Comparison of ENCODE assay signal across 20 cellular contexts in genomic region chr18:30814446-30814845, GRCh38.
DNase-seq lines count a peak whose midpoint lies in the region; ATAC-seq, FAIRE-seq and TF ChIP-seq lines count a peak whose summit lies in the region.
"Had no signal": no experiment of that assay in that cellular context is flagged by ENCODE, and none has a peak within 500 bp of the region (broad histone marks: within the 10 kb centered on the region; RNA-seq: fewer than 3 reads in every experiment).

No MANE protein-coding gene starts in this region.

- POLR2A ChIA-PET in endothelial cell of umbilical vein (lab: Charles Lee) = no interaction called here

- no peaks in the 10 kb centered on the region for H3F3A ChIP-seq in MM.1S (ENCODE audit: insufficient read depth, low read length)

- H3K27ac Mint-ChIP-seq in nephron progenitor cell = peak overlapping the region; percentile 73
- H3K27ac Mint-ChIP-seq: CD4-positive, alpha-beta T cell; H9; IgD-negative memory B cell had no signal

- no peaks in the 10 kb centered on the region for H3K9me2 ChIP-seq in MM.1S (replicated peaks; ENCODE audit: insufficient read depth, low read length)

- no peak for TF ChIP-seq POLR2A in endothelial cell of umbilical vein (IDR thresholded peaks at IDR 0.05; ENCODE audit: low read depth, low read length)

- no peaks in the 10 kb centered on the region for H3K9me3 ChIP-seq in right atrium auricular region
- no peaks in the 10 kb centered on the region for H3K9me3 ChIP-seq in endothelial cell of umbilical vein (replicated peaks; ENCODE audit: control insufficient read depth, insufficient read depth, low read length)
- H3K9me3 ChIP-seq in MM.1S (replicated peaks; ENCODE audit: insufficient read depth, low read length) = no peaks in the 10 kb centered on the region
- H3K9me3 ChIP-seq: A549, Caco-2 had no signal

- dilution Hi-C loops in endothelial cell of umbilical vein (cut with MboI; ENCODE audit: extremely low pct_ligation_motif_present, low sequenced_read_pairs) = no loop called here

- FAIRE-seq in endothelial cell of umbilical vein (lab: Jason Lieb, UNC) = no peak
- FAIRE-seq: A549, GM12878, HTR-8/SVneo had no signal

- DNase-seq in left ventricle myocardium superior = no peak
- no peak for DNase-seq in right atrium auricular region (ENCODE audit: low spot score)
- peak; percentile 40 for DNase-seq in endothelial cell of umbilical vein (ENCODE audit: low read depth, low spot score)
- no peak for DNase-seq in nephron progenitor cell
- no peak for DNase-seq in NCI-H2171 (lab: John Stamatoyannopoulos, UW)
- DNase-seq in MM.1S = no peak
- DNase-seq in activated T-cell treated with anti-CD3 and anti-CD28 coated beads for 4 hours = no peak
- DNase-seq: AML-193; Caco-2; CD4-positive, alpha-beta T cell; DND-41; EL; GOT3; H9 had no signal

- peaks cover 14% of the 10 kb centered on the region for H3K9me3 Mint-ChIP-seq in nephron progenitor cell

- H3K27ac ChIP-seq in right atrium auricular region (no peak overlapping the region), endothelial cell of umbilical vein (ENCODE audit: insufficient read depth, low read depth, low read length) (no peak overlapping the region), MM.1S (ENCODE audit: low read length) (no peak overlapping the region)
- H3K27ac ChIP-seq: 22Rv1, A549, C4-2B had no signal

- no peaks in the 10 kb centered on the region for H3K79me2 ChIP-seq in endothelial cell of umbilical vein (ENCODE audit: control insufficient read depth, insufficient read depth, low read length)
- H3K79me2 ChIP-seq in MM.1S (ENCODE audit: low read length) = no peaks in the 10 kb centered on the region

- H3K36me3 ChIP-seq in right atrium auricular region (no peaks in the 10 kb centered on the region), endothelial cell of umbilical vein (ENCODE audit: control insufficient read depth in 2 of 2, extremely low read depth in 1 of 2, insufficient read depth in 2 of 2, low read length in 2 of 2) (no peaks in the 10 kb centered on the region), MM.1S (replicated peaks; ENCODE audit: insufficient read depth, low read length) (no peaks in the 10 kb centered on the region)

- H3K4me1 Mint-ChIP-seq in nephron progenitor cell = peaks cover 22% of the 10 kb centered on the region
- H3K4me1 Mint-ChIP-seq: H9, IgD-negative memory B cell had no signal

- no peaks in the 10 kb centered on the region for H3K9me1 ChIP-seq in endothelial cell of umbilical vein (replicated peaks; ENCODE audit: control insufficient read depth, extremely low read depth, insufficient read depth, low read length)

- H4K20me1 ChIP-seq in endothelial cell of umbilical vein (replicated peaks; ENCODE audit: control insufficient read depth, extremely low read depth, insufficient read depth, low read length) (no peaks in the 10 kb centered on the region), MM.1S (ENCODE audit: insufficient read depth, low read length) (no peaks in the 10 kb centered on the region)

- no TSS peak for BruUV-seq in endothelial cell of umbilical vein (replicated peaks; lab: Mats Ljungman, UMichigan)

- no peak overlapping the region for H3K4me2 ChIP-seq in endothelial cell of umbilical vein (ENCODE audit: insufficient read depth, low read length)
- no peak overlapping the region for H3K4me2 ChIP-seq in MM.1S (ENCODE audit: low read depth, low read length)
- H3K4me2 ChIP-seq: A549 had no signal

- H2AFZ ChIP-seq in endothelial cell of umbilical vein (ENCODE audit: low read depth, low read length) (no peak overlapping the region), MM.1S (ENCODE audit: low read length) (no peak overlapping the region)

- intact Hi-C loops in left ventricle myocardium superior (cut with micrococcal nuclease) (no loop called here), endothelial cell of umbilical vein (cut with micrococcal nuclease) (no loop called here)

- H3K36me3 Mint-ChIP-seq in nephron progenitor cell (ENCODE audit: low read depth) = peaks cover 14% of the 10 kb centered on the region
- H3K36me3 Mint-ChIP-seq: IgD-negative memory B cell had no signal

- H3K27me3 ChIP-seq in right atrium auricular region (no peaks in the 10 kb centered on the region), endothelial cell of umbilical vein (ENCODE audit: control insufficient read depth in 2 of 2, insufficient read depth in 2 of 2, low read length in 2 of 2) (no peaks in the 10 kb centered on the region), MM.1S (replicated peaks; ENCODE audit: insufficient read depth, low read length) (no peaks in the 10 kb centered on the region)

- TF ChIP-seq CTCF in right atrium auricular region (IDR thresholded peaks at IDR 0.05) = no peak
- no peak for TF ChIP-seq CTCF in endothelial cell of umbilical vein (IDR thresholded peaks at IDR 0.05; ENCODE audit: extremely low read depth in 1 of 2, insufficient read depth in 1 of 2, low read depth in 1 of 2, low read length in 2 of 2)
- no peak for TF ChIP-seq CTCF in nephron progenitor cell (IDR thresholded peaks at IDR 0.05)
- no peak for TF ChIP-seq CTCF in MM.1S (IDR thresholded peaks at IDR 0.05; ENCODE audit: low read length)

- no peak overlapping the region for H3K4me3 ChIP-seq in right atrium auricular region
- no peak overlapping the region for H3K4me3 ChIP-seq in endothelial cell of umbilical vein (replicated peaks in 1 of 3; ENCODE audit: insufficient read depth in 1 of 3, low read depth in 1 of 3, low read length in 3 of 3)
- no peak overlapping the region for H3K4me3 ChIP-seq in MM.1S (ENCODE audit: low read length)
- H3K4me3 ChIP-seq: A549, GM12878 had no signal

- no peak overlapping the region for H3K4me3 Mint-ChIP-seq in nephron progenitor cell
- H3K4me3 Mint-ChIP-seq: CD4-positive, alpha-beta T cell; H9; IgD-negative memory B cell had no signal

- H3K4me1 ChIP-seq in right atrium auricular region = no peaks in the 10 kb centered on the region
- H3K4me1 ChIP-seq in endothelial cell of umbilical vein (ENCODE audit: control insufficient read depth, extremely low read depth, insufficient read depth, low read length) = no peaks in the 10 kb centered on the region
- no peaks in the 10 kb centered on the region for H3K4me1 ChIP-seq in MM.1S (ENCODE audit: low read length)
- H3K4me1 ChIP-seq: A549, Caco-2 had no signal

- peaks cover 3% of the 10 kb centered on the region for H3K27me3 Mint-ChIP-seq in nephron progenitor cell (ENCODE audit: low read depth, poor library complexity)
- H3K27me3 Mint-ChIP-seq: CD4-positive, alpha-beta T cell; IgD-negative memory B cell had no signal

- CTCF ChIA-PET in endothelial cell of umbilical vein (lab: Charles Lee) = no interaction called here

- ATAC-seq in left ventricle myocardium superior = peak; percentile 56
- ATAC-seq: A549, GM12878 had no signal

- H3K9ac ChIP-seq in endothelial cell of umbilical vein (replicated peaks; ENCODE audit: extremely low read depth, insufficient read depth, low read length) = no peak overlapping the region
- no peak overlapping the region for H3K9ac ChIP-seq in MM.1S (ENCODE audit: low read length)

TF ChIP-seq in endothelial cell of umbilical vein, 7 proteins besides CTCF, POLR2A, EP300 and RAD21:
- TF ChIP-seq POLR2AphosphoS5 (IDR thresholded peaks at IDR 0.05; ENCODE audit: insufficient read depth, low read depth, low read length) = no peak
- TF ChIP-seq EZH2 (IDR thresholded peaks at IDR 0.05; ENCODE audit: borderline replicate concordance, low read depth, low read length, severe bottlenecking) = no peak
- TF ChIP-seq MYC (IDR thresholded peaks at IDR 0.05; ENCODE audit: low read depth, low read length) = no peak
- no peak for TF ChIP-seq FOS (IDR thresholded peaks at IDR 0.05; ENCODE audit: borderline replicate concordance, insufficient read depth, low read length)
- peak; percentile 5 for TF ChIP-seq JUN (IDR thresholded peaks at IDR 0.05; ENCODE audit: borderline replicate concordance, insufficient read depth, insufficient read length, low read depth)
- no peak for TF ChIP-seq MAX (IDR thresholded peaks at IDR 0.05; ENCODE audit: insufficient read depth, insufficient read length)
- no peak for TF ChIP-seq GATA2 (IDR thresholded peaks at IDR 0.05; ENCODE audit: insufficient read depth, insufficient read length, low read depth, low read length)
